In the genomic region with DNA sequence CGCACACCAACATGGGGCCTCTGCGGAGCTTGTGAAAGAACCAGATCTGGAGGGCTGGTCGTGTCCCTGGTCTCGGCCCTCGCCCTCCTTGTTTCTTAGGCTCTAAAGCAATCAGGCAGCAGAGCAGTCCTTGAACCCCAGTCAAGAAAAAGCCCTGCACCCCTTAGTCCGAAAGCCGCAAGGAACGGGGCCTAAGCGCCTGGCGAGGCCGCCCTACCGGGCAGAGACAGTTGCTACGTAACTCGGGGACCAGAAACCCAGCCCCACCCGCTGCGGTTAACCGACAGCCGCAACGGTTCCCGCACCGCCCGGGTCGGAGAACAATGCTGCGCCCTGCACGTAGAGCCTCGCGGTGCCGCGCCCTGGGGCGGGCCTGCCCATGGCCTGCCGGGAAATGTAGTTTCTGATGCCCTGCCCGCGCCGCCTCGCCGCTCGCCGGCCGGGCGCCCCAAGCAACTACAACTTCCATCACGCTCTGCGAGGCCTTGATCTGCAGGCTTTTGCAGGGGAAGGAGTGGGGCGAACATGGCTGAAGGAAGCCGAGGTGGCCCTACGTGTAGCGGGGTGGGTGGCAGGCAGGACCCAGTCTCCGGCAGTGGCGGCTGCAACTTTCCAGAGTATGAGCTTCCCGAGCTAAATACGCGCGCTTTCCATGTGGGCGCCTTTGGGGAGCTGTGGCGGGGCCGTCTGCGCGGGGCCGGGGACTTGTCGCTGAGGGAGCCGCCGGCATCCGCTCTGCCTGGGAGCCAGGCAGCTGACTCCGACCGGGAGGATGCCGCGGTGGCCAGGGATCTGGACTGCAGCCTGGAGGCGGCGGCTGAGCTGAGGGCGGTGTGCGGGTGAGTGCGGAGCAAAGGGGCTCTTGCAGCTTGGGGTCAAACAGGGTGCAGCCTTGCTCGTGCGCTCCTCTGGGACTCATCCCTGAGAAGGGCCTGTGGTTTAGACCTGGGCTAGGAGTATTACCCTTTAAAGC, we compare ENCODE assay signal across 1 cellular context.
TF ChIP-seq lines count a peak whose summit lies in the region.

A gene (plus strand): TSS at position 522 of the 973 bp plus-strand sequence. CDS start 4 bp downstream, at position 526.

TF ChIP-seq in K562, 482 proteins besides CTCF, POLR2A, EP300 and RAD21 (continued from another document and continues in another):
- TF ChIP-seq RBBP5 (IDR thresholded peaks at IDR 0.05; ENCODE audit: borderline replicate concordance, insufficient read depth, low read length, poor library complexity, severe bottlenecking): peak; percentile 86
- TF ChIP-seq POU5F1 (IDR thresholded peaks at IDR 0.05; ENCODE audit: borderline replicate concordance, low read depth, low read length, partially characterized antibody): no peak
- TF ChIP-seq, protein P1, sequence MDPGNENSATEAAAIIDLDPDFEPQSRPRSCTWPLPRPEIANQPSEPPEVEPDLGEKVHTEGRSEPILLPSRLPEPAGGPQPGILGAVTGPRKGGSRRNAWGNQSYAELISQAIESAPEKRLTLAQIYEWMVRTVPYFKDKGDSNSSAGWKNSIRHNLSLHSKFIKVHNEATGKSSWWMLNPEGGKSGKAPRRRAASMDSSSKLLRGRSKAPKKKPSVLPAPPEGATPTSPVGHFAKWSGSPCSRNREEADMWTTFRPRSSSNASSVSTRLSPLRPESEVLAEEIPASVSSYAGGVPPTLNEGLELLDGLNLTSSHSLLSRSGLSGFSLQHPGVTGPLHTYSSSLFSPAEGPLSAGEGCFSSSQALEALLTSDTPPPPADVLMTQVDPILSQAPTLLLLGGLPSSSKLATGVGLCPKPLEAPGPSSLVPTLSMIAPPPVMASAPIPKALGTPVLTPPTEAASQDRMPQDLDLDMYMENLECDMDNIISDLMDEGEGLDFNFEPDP (CRISPR knock-in tag; IDR thresholded peaks at IDR 0.05): no peak
- no peak for TF ChIP-seq ZKSCAN8 (CRISPR knock-in tag; IDR thresholded peaks at IDR 0.05)
- no peak for TF ChIP-seq ETS2 (tag; IDR thresholded peaks at IDR 0.05; ENCODE audit: borderline replicate concordance, poor library complexity, severe bottlenecking)
- peak; percentile 75; the same call in 1 of the 2 replicates for TF ChIP-seq KAT7 (CRISPR knock-in tag; IDR thresholded peaks at IDR 0.05; ENCODE audit: borderline replicate concordance)
- peak; percentile 95 for TF ChIP-seq SOX6 (IDR thresholded peaks at IDR 0.05)
- TF ChIP-seq, protein P2, sequence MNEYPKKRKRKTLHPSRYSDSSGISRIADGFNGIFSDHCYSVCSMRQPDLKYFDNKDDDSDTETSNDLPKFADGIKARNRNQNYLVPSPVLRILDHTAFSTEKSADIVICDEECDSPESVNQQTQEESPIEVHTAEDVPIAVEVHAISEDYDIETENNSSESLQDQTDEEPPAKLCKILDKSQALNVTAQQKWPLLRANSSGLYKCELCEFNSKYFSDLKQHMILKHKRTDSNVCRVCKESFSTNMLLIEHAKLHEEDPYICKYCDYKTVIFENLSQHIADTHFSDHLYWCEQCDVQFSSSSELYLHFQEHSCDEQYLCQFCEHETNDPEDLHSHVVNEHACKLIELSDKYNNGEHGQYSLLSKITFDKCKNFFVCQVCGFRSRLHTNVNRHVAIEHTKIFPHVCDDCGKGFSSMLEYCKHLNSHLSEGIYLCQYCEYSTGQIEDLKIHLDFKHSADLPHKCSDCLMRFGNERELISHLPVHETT (CRISPR knock-in tag; conservative IDR thresholded peaks at IDR 0.05 in 1 of 2, IDR thresholded peaks at IDR 0.05 in 1 of 2): peak in 1 of 2 experiments; percentile 92; a peak in 2 of 4 replicates
- TF ChIP-seq SP1 (CRISPR knock-in tag; IDR thresholded peaks at IDR 0.05): peak; percentile 63; the same call in 1 of the 2 replicates
- TF ChIP-seq, protein P3, sequence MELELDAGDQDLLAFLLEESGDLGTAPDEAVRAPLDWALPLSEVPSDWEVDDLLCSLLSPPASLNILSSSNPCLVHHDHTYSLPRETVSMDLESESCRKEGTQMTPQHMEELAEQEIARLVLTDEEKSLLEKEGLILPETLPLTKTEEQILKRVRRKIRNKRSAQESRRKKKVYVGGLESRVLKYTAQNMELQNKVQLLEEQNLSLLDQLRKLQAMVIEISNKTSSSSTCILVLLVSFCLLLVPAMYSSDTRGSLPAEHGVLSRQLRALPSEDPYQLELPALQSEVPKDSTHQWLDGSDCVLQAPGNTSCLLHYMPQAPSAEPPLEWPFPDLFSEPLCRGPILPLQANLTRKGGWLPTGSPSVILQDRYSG (tag; conservative IDR thresholded peaks at IDR 0.05; ENCODE audit: low read depth): no peak
- TF ChIP-seq, protein P4, sequence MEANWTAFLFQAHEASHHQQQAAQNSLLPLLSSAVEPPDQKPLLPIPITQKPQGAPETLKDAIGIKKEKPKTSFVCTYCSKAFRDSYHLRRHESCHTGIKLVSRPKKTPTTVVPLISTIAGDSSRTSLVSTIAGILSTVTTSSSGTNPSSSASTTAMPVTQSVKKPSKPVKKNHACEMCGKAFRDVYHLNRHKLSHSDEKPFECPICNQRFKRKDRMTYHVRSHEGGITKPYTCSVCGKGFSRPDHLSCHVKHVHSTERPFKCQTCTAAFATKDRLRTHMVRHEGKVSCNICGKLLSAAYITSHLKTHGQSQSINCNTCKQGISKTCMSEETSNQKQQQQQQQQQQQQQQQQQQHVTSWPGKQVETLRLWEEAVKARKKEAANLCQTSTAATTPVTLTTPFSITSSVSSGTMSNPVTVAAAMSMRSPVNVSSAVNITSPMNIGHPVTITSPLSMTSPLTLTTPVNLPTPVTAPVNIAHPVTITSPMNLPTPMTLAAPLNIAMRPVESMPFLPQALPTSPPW (CRISPR knock-in tag; IDR thresholded peaks at IDR 0.05): peak; percentile 84
- TF ChIP-seq KLF13 (tag; IDR thresholded peaks at IDR 0.05; ENCODE audit: borderline replicate concordance, low read depth): no peak
- TF ChIP-seq SIN3B (IDR thresholded peaks at IDR 0.05; ENCODE audit: low read depth): peak; percentile 39
- TF ChIP-seq, protein P5, sequence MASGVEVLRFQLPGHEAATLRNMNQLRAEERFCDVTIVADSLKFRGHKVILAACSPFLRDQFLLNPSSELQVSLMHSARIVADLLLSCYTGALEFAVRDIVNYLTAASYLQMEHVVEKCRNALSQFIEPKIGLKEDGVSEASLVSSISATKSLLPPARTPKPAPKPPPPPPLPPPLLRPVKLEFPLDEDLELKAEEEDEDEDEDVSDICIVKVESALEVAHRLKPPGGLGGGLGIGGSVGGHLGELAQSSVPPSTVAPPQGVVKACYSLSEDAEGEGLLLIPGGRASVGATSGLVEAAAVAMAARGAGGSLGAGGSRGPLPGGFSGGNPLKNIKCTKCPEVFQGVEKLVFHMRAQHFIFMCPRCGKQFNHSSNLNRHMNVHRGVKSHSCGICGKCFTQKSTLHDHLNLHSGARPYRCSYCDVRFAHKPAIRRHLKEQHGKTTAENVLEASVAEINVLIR (CRISPR knock-in tag; IDR thresholded peaks at IDR 0.05): peak; percentile 32; the same call in 1 of the 2 replicates
- TF ChIP-seq CCNT2 (IDR thresholded peaks at IDR 0.05; ENCODE audit: borderline replicate concordance, extremely low read depth, insufficient read length, low read depth, low read length): peak; percentile 78
- TF ChIP-seq NR4A1 (CRISPR knock-in tag; IDR thresholded peaks at IDR 0.05): no peak
- TF ChIP-seq NR4A1 (tag; IDR thresholded peaks at IDR 0.05): no peak
- TF ChIP-seq ZBTB17 (CRISPR knock-in tag; IDR thresholded peaks at IDR 0.05): peak; percentile 76
- TF ChIP-seq SREBF2 (CRISPR knock-in tag; IDR thresholded peaks at IDR 0.05): no peak
- peak; percentile 96 for TF ChIP-seq CXXC5 (CRISPR knock-in tag; IDR thresholded peaks at IDR 0.05)
- peak; percentile 97 for TF ChIP-seq ZNF143 (CRISPR knock-in tag; IDR thresholded peaks at IDR 0.05)
- no peak for TF ChIP-seq NFE2L1 (tag; IDR thresholded peaks at IDR 0.05; ENCODE audit: borderline replicate concordance, low read depth)
- no peak for TF ChIP-seq ILF3 (IDR thresholded peaks at IDR 0.05; ENCODE audit: borderline replicate concordance)
- TF ChIP-seq, protein P6, sequence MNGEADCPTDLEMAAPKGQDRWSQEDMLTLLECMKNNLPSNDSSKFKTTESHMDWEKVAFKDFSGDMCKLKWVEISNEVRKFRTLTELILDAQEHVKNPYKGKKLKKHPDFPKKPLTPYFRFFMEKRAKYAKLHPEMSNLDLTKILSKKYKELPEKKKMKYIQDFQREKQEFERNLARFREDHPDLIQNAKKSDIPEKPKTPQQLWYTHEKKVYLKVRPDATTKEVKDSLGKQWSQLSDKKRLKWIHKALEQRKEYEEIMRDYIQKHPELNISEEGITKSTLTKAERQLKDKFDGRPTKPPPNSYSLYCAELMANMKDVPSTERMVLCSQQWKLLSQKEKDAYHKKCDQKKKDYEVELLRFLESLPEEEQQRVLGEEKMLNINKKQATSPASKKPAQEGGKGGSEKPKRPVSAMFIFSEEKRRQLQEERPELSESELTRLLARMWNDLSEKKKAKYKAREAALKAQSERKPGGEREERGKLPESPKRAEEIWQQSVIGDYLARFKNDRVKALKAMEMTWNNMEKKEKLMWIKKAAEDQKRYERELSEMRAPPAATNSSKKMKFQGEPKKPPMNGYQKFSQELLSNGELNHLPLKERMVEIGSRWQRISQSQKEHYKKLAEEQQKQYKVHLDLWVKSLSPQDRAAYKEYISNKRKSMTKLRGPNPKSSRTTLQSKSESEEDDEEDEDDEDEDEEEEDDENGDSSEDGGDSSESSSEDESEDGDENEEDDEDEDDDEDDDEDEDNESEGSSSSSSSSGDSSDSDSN (IDR thresholded peaks at IDR 0.05; ENCODE audit: borderline replicate concordance in 1 of 2, low read depth in 2 of 2, low read length in 2 of 2): peak in 1 of 2 experiments; percentile 42; a peak in 1 of 4 replicates
- no peak for TF ChIP-seq KDM2B (CRISPR knock-in tag; IDR thresholded peaks at IDR 0.05)
- no peak for TF ChIP-seq SMC3 (conservative IDR thresholded peaks at IDR 0.05; ENCODE audit: insufficient read depth, low read depth, low read length)
- TF ChIP-seq, protein P7, sequence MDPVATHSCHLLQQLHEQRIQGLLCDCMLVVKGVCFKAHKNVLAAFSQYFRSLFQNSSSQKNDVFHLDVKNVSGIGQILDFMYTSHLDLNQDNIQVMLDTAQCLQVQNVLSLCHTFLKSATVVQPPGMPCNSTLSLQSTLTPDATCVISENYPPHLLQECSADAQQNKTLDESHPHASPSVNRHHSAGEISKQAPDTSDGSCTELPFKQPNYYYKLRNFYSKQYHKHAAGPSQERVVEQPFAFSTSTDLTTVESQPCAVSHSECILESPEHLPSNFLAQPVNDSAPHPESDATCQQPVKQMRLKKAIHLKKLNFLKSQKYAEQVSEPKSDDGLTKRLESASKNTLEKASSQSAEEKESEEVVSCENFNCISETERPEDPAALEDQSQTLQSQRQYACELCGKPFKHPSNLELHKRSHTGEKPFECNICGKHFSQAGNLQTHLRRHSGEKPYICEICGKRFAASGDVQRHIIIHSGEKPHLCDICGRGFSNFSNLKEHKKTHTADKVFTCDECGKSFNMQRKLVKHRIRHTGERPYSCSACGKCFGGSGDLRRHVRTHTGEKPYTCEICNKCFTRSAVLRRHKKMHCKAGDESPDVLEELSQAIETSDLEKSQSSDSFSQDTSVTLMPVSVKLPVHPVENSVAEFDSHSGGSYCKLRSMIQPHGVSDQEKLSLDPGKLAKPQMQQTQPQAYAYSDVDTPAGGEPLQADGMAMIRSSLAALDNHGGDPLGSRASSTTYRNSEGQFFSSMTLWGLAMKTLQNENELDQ (CRISPR knock-in tag; IDR thresholded peaks at IDR 0.05; ENCODE audit: borderline replicate concordance): no peak
- TF ChIP-seq ARHGAP35 (IDR thresholded peaks at IDR 0.05; ENCODE audit: partially characterized antibody): no peak
- TF ChIP-seq JUND (IDR thresholded peaks at IDR 0.05; ENCODE audit: borderline replicate concordance, low read depth, low read length): peak; percentile 32; the same call in 1 of the 2 replicates
- TF ChIP-seq JUND (tag; IDR thresholded peaks at IDR 0.05; ENCODE audit: borderline replicate concordance, low read depth, low read length): no peak; the same call in 2 of the 3 replicates
- TF ChIP-seq DMBX1 (CRISPR knock-in tag; IDR thresholded peaks at IDR 0.05; ENCODE audit: borderline replicate concordance): no peak
- TF ChIP-seq RCOR1 (IDR thresholded peaks at IDR 0.05; ENCODE audit: borderline replicate concordance in 1 of 2, low read depth in 2 of 2, low read length in 2 of 2): 0 out of 4 replicates have a peak, but pooled peaks of 1 of the 2 experiments have one; percentile 36
- TF ChIP-seq, protein P8, sequence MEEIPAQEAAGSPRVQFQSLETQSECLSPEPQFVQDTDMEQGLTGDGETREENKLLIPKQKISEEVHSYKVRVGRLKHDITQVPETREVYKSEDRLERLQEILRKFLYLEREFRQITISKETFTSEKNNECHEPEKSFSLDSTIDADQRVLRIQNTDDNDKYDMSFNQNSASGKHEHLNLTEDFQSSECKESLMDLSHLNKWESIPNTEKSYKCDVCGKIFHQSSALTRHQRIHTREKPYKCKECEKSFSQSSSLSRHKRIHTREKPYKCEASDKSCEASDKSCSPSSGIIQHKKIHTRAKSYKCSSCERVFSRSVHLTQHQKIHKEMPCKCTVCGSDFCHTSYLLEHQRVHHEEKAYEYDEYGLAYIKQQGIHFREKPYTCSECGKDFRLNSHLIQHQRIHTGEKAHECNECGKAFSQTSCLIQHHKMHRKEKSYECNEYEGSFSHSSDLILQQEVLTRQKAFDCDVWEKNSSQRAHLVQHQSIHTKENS (CRISPR knock-in tag; IDR thresholded peaks at IDR 0.05): no peak
- TF ChIP-seq RFX7 (CRISPR knock-in tag; IDR thresholded peaks at IDR 0.05): no peak
- TF ChIP-seq, protein P9, sequence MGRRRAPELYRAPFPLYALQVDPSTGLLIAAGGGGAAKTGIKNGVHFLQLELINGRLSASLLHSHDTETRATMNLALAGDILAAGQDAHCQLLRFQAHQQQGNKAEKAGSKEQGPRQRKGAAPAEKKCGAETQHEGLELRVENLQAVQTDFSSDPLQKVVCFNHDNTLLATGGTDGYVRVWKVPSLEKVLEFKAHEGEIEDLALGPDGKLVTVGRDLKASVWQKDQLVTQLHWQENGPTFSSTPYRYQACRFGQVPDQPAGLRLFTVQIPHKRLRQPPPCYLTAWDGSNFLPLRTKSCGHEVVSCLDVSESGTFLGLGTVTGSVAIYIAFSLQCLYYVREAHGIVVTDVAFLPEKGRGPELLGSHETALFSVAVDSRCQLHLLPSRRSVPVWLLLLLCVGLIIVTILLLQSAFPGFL (CRISPR knock-in tag; IDR thresholded peaks at IDR 0.05): no peak
- TF ChIP-seq SAFB2 (IDR thresholded peaks at IDR 0.05; ENCODE audit: borderline replicate concordance, low read depth, low read length, severe bottlenecking): no peak
- no peak for TF ChIP-seq GTF2A2 (tag; IDR thresholded peaks at IDR 0.05)
- no peak for TF ChIP-seq CCAR2 (IDR thresholded peaks at IDR 0.05; ENCODE audit: low read depth, low read length)
- TF ChIP-seq, protein P10, sequence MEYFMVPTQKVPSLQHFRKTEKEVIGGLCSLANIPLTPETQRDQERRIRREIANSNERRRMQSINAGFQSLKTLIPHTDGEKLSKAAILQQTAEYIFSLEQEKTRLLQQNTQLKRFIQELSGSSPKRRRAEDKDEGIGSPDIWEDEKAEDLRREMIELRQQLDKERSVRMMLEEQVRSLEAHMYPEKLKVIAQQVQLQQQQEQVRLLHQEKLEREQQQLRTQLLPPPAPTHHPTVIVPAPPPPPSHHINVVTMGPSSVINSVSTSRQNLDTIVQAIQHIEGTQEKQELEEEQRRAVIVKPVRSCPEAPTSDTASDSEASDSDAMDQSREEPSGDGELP (CRISPR knock-in tag; IDR thresholded peaks at IDR 0.05; ENCODE audit: borderline replicate concordance): peak; percentile 84
- TF ChIP-seq TAF9B (IDR thresholded peaks at IDR 0.05; ENCODE audit: partially characterized antibody): peak; percentile 41
